12 cellular contexts compared by ENCODE assay signal in genomic region chr1:67019600-67020136, GRCh38. TPM values are rescaled to one million over a fixed set of nuclear protein-coding genes. Genes with fewer than 3 reads are reported as not detected.
DNase-seq lines count a peak whose midpoint lies in the region; ATAC-seq and TF ChIP-seq lines count a peak whose summit lies in the region.
"Had no signal": no experiment of that assay in that cellular context is flagged by ENCODE, and none has a peak within 500 bp of the region (broad histone marks: within the 10 kb centered on the region; RNA-seq: fewer than 3 reads in every experiment).

No MANE protein-coding gene starts in this region.

- 29% methylated on average over 1 of the region's 1 CpG; no CpG with 5 or more reads in 1 of the 2 experiments for WGBS in endodermal cell (ENCODE audit: insufficient coverage in 1 of 2, insufficient read length in 1 of 2), 2 experiments

- no peaks in the 10 kb centered on the region for H3K9me3 Mint-ChIP-seq in activated CD8-positive, alpha-beta T cell treated with anti-CD3 and anti-CD28 coated beads for 36 hours
- no peaks in the 10 kb centered on the region for H3K9me3 Mint-ChIP-seq in activated CD8-positive, alpha-beta T cell treated with anti-CD3 and anti-CD28 coated beads, Interleukin-2, amount 10 ng/mL, durations not matched to agents 7 days and 5 days (ENCODE audit: insufficient read depth)
- H3K9me3 Mint-ChIP-seq in endodermal cell, result no peaks in the 10 kb centered on the region
- H3K9me3 Mint-ChIP-seq in activated naive CD4-positive, alpha-beta T cell treated with anti-CD3 and anti-CD28 coated beads, Interleukin-2, amount 10 ng/mL, durations not matched to agents 7 days and 5 days, result no peaks in the 10 kb centered on the region
- H3K9me3 Mint-ChIP-seq: central memory CD8-positive, alpha-beta T cell had no signal

- intact Hi-C loops in activated CD8-positive, alpha-beta T cell treated with anti-CD3 and anti-CD28 coated beads for 36 hours (cut with micrococcal nuclease), result no loop called here
- intact Hi-C loops in left lung (cut with DNase I) (no loop called here), uterus (cut with DNase I; ENCODE audit: low total_unique reads) (no loop called here)

- ATAC-seq in activated CD8-positive, alpha-beta T cell treated with anti-CD3 and anti-CD28 coated beads for 36 hours, result no peak
- ATAC-seq in activated CD8-positive, alpha-beta T cell treated with anti-CD3 and anti-CD28 coated beads, Interleukin-2, amount 10 ng/mL, durations not matched to agents 7 days and 5 days, result no peak
- ATAC-seq in left lung (peak; percentile 40), GM21423 (IDR thresholded peaks at IDR 0.05; ENCODE audit: unreplicated experiment) (no peak)

- no peak overlapping the region for H3K4me3 Mint-ChIP-seq in activated CD8-positive, alpha-beta T cell treated with anti-CD3 and anti-CD28 coated beads for 36 hours
- H3K4me3 Mint-ChIP-seq in activated CD8-positive, alpha-beta T cell treated with anti-CD3 and anti-CD28 coated beads, Interleukin-2, amount 10 ng/mL, durations not matched to agents 7 days and 5 days, result no peak overlapping the region
- no peak overlapping the region for H3K4me3 Mint-ChIP-seq in endodermal cell
- H3K4me3 Mint-ChIP-seq in activated naive CD4-positive, alpha-beta T cell treated with anti-CD3 and anti-CD28 coated beads, Interleukin-2, amount 10 ng/mL, durations not matched to agents 7 days and 5 days, result no peak overlapping the region
- H3K4me3 Mint-ChIP-seq: activated CD4-positive, alpha-beta T cell treated with anti-CD3 and anti-CD28 coated beads, Interleukin-2, amount 10 ng/mL, durations not matched to agents 7 days and 5 days; central memory CD8-positive, alpha-beta T cell had no signal

- POLR2A ChIA-PET in activated CD8-positive, alpha-beta T cell treated with anti-CD3 and anti-CD28 coated beads for 36 hours (lab: Charles Lee), result interaction anchor here (0.8 to 1.0 kb wide), 2 partner anchors 8 to 28 kb away, joined by 3 read pairs; no protein-coding TSS in a partner anchor
- POLR2A ChIA-PET in activated CD8-positive, alpha-beta T cell treated with anti-CD3 and anti-CD28 coated beads, Interleukin-2, amount 10 ng/mL, durations not matched to agents 7 days and 5 days (lab: Charles Lee), result no interaction called here

- no peak overlapping the region for H3K9ac ChIP-seq in endodermal cell (ENCODE audit: extremely low read depth, low read length, poor library complexity, severe bottlenecking)

- H3K4me3 ChIP-seq in endodermal cell (ENCODE audit: low read length), result no peak overlapping the region
- no peak overlapping the region for H3K4me3 ChIP-seq in left lung
- no peak overlapping the region for H3K4me3 ChIP-seq in uterus

- no peaks in the 10 kb centered on the region for H3K27me3 Mint-ChIP-seq in activated CD8-positive, alpha-beta T cell treated with anti-CD3 and anti-CD28 coated beads for 36 hours
- no peaks in the 10 kb centered on the region for H3K27me3 Mint-ChIP-seq in activated CD8-positive, alpha-beta T cell treated with anti-CD3 and anti-CD28 coated beads, Interleukin-2, amount 10 ng/mL, durations not matched to agents 7 days and 5 days (ENCODE audit: low read depth)
- H3K27me3 Mint-ChIP-seq in endodermal cell (ENCODE audit: insufficient read depth), result no peaks in the 10 kb centered on the region
- no peaks in the 10 kb centered on the region for H3K27me3 Mint-ChIP-seq in activated naive CD4-positive, alpha-beta T cell treated with anti-CD3 and anti-CD28 coated beads, Interleukin-2, amount 10 ng/mL, durations not matched to agents 7 days and 5 days
- H3K27me3 Mint-ChIP-seq: activated CD4-positive, alpha-beta T cell treated with anti-CD3 and anti-CD28 coated beads, Interleukin-2, amount 10 ng/mL, durations not matched to agents 7 days and 5 days; central memory CD8-positive, alpha-beta T cell had no signal

- TF ChIP-seq POLR2A in uterus (IDR thresholded peaks at IDR 0.05), result no peak

- no peaks in the 10 kb centered on the region for H3K9me3 ChIP-seq in endodermal cell (ENCODE audit: control insufficient read depth, low read length)
- H3K9me3 ChIP-seq in left lung, result no peaks in the 10 kb centered on the region
- H3K9me3 ChIP-seq in uterus, result no peaks in the 10 kb centered on the region
- H3K9me3 ChIP-seq: neutrophil had no signal

- H3K36me3 Mint-ChIP-seq in activated CD8-positive, alpha-beta T cell treated with anti-CD3 and anti-CD28 coated beads for 36 hours (ENCODE audit: low read depth), result peaks cover 44% of the 10 kb centered on the region
- peaks cover 37% of the 10 kb centered on the region for H3K36me3 Mint-ChIP-seq in activated CD8-positive, alpha-beta T cell treated with anti-CD3 and anti-CD28 coated beads, Interleukin-2, amount 10 ng/mL, durations not matched to agents 7 days and 5 days (ENCODE audit: low read depth)
- peaks cover 11% of the 10 kb centered on the region for H3K36me3 Mint-ChIP-seq in endodermal cell (ENCODE audit: low read depth)
- H3K36me3 Mint-ChIP-seq in activated naive CD4-positive, alpha-beta T cell treated with anti-CD3 and anti-CD28 coated beads, Interleukin-2, amount 10 ng/mL, durations not matched to agents 7 days and 5 days, result peaks cover 41% of the 10 kb centered on the region

- CTCF ChIA-PET in activated CD8-positive, alpha-beta T cell treated with anti-CD3 and anti-CD28 coated beads for 36 hours (lab: Charles Lee), result interaction anchor here (0.6 to 1.9 kb wide), 6 partner anchors 9 to 418 kb away, joined by 3 to 10 read pairs (median 6); no protein-coding TSS in a partner anchor
- CTCF ChIA-PET in activated CD8-positive, alpha-beta T cell treated with anti-CD3 and anti-CD28 coated beads, Interleukin-2, amount 10 ng/mL, durations not matched to agents 7 days and 5 days (lab: Charles Lee), result interaction anchor here (0.7 to 2.0 kb wide), 5 partner anchors 9 to 194 kb away, joined by 3 to 9 read pairs (median 6); no protein-coding TSS in a partner anchor
- CTCF ChIA-PET in activated naive CD4-positive, alpha-beta T cell treated with anti-CD3 and anti-CD28 coated beads, Interleukin-2, amount 10 ng/mL, durations not matched to agents 7 days and 5 days (lab: Charles Lee), result interaction anchor here (1.5 kb wide), 1 partner anchor 34 kb away, joined by 3 read pairs; the partner anchor contains the start of gene SLC35D1

- H3K36me3 ChIP-seq in endodermal cell (ENCODE audit: control insufficient read depth, insufficient read depth, low read length), result peaks cover 24% of the 10 kb centered on the region
- H3K36me3 ChIP-seq in left lung, result peaks cover 0 to 27% of the 10 kb centered on the region in 2 donors
- no peaks in the 10 kb centered on the region for H3K36me3 ChIP-seq in uterus

- TF ChIP-seq CTCF in activated CD8-positive, alpha-beta T cell treated with anti-CD3 and anti-CD28 coated beads for 36 hours (IDR thresholded peaks at IDR 0.05), result no peak
- TF ChIP-seq CTCF in endodermal cell (conservative IDR thresholded peaks at IDR 0.05) (no peak), left lung (IDR thresholded peaks at IDR 0.05) (no peak), uterus (IDR thresholded peaks at IDR 0.05) (no peak)

- peak overlapping the region; percentile 14 for H3K27ac Mint-ChIP-seq in activated CD8-positive, alpha-beta T cell treated with anti-CD3 and anti-CD28 coated beads for 36 hours
- H3K27ac Mint-ChIP-seq in activated CD8-positive, alpha-beta T cell treated with anti-CD3 and anti-CD28 coated beads, Interleukin-2, amount 10 ng/mL, durations not matched to agents 7 days and 5 days, result no peak overlapping the region
- H3K27ac Mint-ChIP-seq in endodermal cell, result peak overlapping the region; percentile 65
- no peak overlapping the region for H3K27ac Mint-ChIP-seq in activated naive CD4-positive, alpha-beta T cell treated with anti-CD3 and anti-CD28 coated beads, Interleukin-2, amount 10 ng/mL, durations not matched to agents 7 days and 5 days
- H3K27ac Mint-ChIP-seq: activated CD4-positive, alpha-beta T cell treated with anti-CD3 and anti-CD28 coated beads, Interleukin-2, amount 10 ng/mL, durations not matched to agents 7 days and 5 days had no signal

- H3K27ac ChIP-seq in endodermal cell (ENCODE audit: low read depth, low read length) (no peak overlapping the region), left lung (peak overlapping the region in 1 of 2 donors; percentile 33), uterus (peak overlapping the region; percentile 52 to 64)
- H3K27ac ChIP-seq: neutrophil had no signal

- H3K4me1 ChIP-seq in endodermal cell (ENCODE audit: control insufficient read depth, insufficient read depth, low read length) (no peaks in the 10 kb centered on the region), left lung (no peaks in the 10 kb centered on the region), uterus (peaks cover 0 to 8% of the 10 kb centered on the region in 2 donors)

- no peaks in the 10 kb centered on the region for H3K27me3 ChIP-seq in endodermal cell (ENCODE audit: control insufficient read depth, insufficient read depth, low read length, poor library complexity, severe bottlenecking)
- H3K27me3 ChIP-seq in left lung, result no peaks in the 10 kb centered on the region
- no peaks in the 10 kb centered on the region for H3K27me3 ChIP-seq in uterus
- H3K27me3 ChIP-seq: neutrophil had no signal

- peaks cover 9% of the 10 kb centered on the region for H3K4me1 Mint-ChIP-seq in activated CD8-positive, alpha-beta T cell treated with anti-CD3 and anti-CD28 coated beads for 36 hours (ENCODE audit: low read depth)
- no peaks in the 10 kb centered on the region for H3K4me1 Mint-ChIP-seq in activated CD8-positive, alpha-beta T cell treated with anti-CD3 and anti-CD28 coated beads, Interleukin-2, amount 10 ng/mL, durations not matched to agents 7 days and 5 days (ENCODE audit: low read depth)
- H3K4me1 Mint-ChIP-seq in endodermal cell, result peaks cover 33% of the 10 kb centered on the region
- H3K4me1 Mint-ChIP-seq in activated naive CD4-positive, alpha-beta T cell treated with anti-CD3 and anti-CD28 coated beads, Interleukin-2, amount 10 ng/mL, durations not matched to agents 7 days and 5 days, result no peaks in the 10 kb centered on the region
- H3K4me1 Mint-ChIP-seq: activated CD4-positive, alpha-beta T cell treated with anti-CD3 and anti-CD28 coated beads, Interleukin-2, amount 10 ng/mL, durations not matched to agents 7 days and 5 days; central memory CD8-positive, alpha-beta T cell had no signal

- DNase-seq in activated CD8-positive, alpha-beta T cell treated with anti-CD3 and anti-CD28 coated beads for 36 hours, result no peak
- DNase-seq in activated CD8-positive, alpha-beta T cell treated with anti-CD3 and anti-CD28 coated beads, Interleukin-2, amount 10 ng/mL, durations not matched to agents 7 days and 5 days, result no peak
- DNase-seq in endodermal cell (no peak), left lung (no peak), uterus (peak in 1 of 2 donors; percentile 20), NCI-H187 treated with DMSO at 0.1 percent for 48 hours (lab: John Stamatoyannopoulos, UW) (no peak)
- DNase-seq in activated naive CD4-positive, alpha-beta T cell treated with anti-CD3 and anti-CD28 coated beads, Interleukin-2, amount 10 ng/mL, durations not matched to agents 7 days and 5 days, result no peak
- DNase-seq: activated CD4-positive, alpha-beta T cell treated with anti-CD3 and anti-CD28 coated beads, Interleukin-2, amount 10 ng/mL, durations not matched to agents 7 days and 5 days; NCI-H510A treated with DMSO at 0.1 percent for 48 hours had no signal

RNA-seq across cellular contexts. Expression of gene SLC35D1, which starts 34.3 kb away (rescaled TPM):
- total RNA-seq in activated CD8-positive, alpha-beta T cell treated with anti-CD3 and anti-CD28 coated beads for 36 hours, result 1 to 10 TPM; 8.3 to 8.4 TPM
- 10 to 100 TPM; 11.2 to 11.4 TPM for total RNA-seq in activated CD8-positive, alpha-beta T cell treated with anti-CD3 and anti-CD28 coated beads, Interleukin-2, amount 10 ng/mL, durations not matched to agents 7 days and 5 days
- total RNA-seq in endodermal cell (1 to 10 TPM; 5.5 to 5.9 TPM), left lung (10 to 100 TPM in 1 of 2 donors, 1 to 10 TPM in 1; 9.2 to 10.9 TPM), uterus (10 to 100 TPM in 2 of 4 donors, 1 to 10 TPM in 2; 5.0 to 21.8 (median 8.8) TPM)
- polyA plus RNA-seq in endodermal cell (2013, experiment 1 of 2), result 6.4 TPM
- polyA plus RNA-seq in endodermal cell (2013, experiment 2 of 2), result 5.2 TPM

Comparison
In these comparisons a context has a peak if more than half of its experiments do, and no peak if none do; other contexts are left out.
1. H3K27ac Mint-ChIP-seq: peak in activated CD8-positive, alpha-beta T cell treated with anti-CD3 and anti-CD28 coated beads for 36 hours (single experiment) and endodermal cell (single experiment); none in activated CD8-positive, alpha-beta T cell treated with anti-CD3 and anti-CD28 coated beads, Interleukin-2, amount 10 ng/mL, durations not matched to agents 7 days and 5 days (single experiment) and activated naive CD4-positive, alpha-beta T cell treated with anti-CD3 and anti-CD28 coated beads, Interleukin-2, amount 10 ng/mL, durations not matched to agents 7 days and 5 days (single experiment).